ENCODE assay signal across 1 cellular context in genomic region chr5:143350341-143350740, GRCh38.
TF ChIP-seq lines count a peak whose summit lies in the region.

No MANE protein-coding gene starts in this region.

TF ChIP-seq in SK-N-SH, 30 proteins besides CTCF, POLR2A, EP300 and RAD21 (continued from another document):
- no peak for TF ChIP-seq FOSL2 (IDR thresholded peaks at IDR 0.05; ENCODE audit: borderline replicate concordance, low read depth)
